1 cellular context compared by ENCODE assay signal in the genomic region with DNA sequence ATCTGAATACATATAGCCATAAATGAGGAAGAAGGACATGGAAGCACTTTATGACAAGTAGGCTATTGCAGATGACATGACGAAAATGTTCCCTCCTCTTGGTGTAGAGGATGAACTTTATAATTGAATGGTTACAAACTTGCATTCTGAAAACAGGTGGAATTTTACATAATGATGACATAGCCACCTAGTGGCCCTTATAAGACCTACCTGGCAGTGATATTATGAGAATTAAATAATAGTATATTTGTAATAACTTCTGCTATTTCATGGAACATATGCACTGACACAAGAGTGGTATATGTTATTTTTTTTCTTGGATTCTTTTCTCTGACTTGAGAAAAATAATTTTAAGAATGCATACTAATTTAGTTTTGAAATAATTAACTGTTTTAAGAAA.
TF ChIP-seq lines count a peak whose summit lies in the region.

No MANE protein-coding gene starts in this region.

TF ChIP-seq in GM23338, 12 proteins besides CTCF, POLR2A, EP300 and RAD21 (continued from another document):
- TF ChIP-seq ZNF462 (CRISPR knock-in tag; IDR thresholded peaks at IDR 0.05) (no peak), REST (IDR thresholded peaks at IDR 0.05; ENCODE audit: unreplicated experiment) (no peak), POLR2AphosphoS5 (IDR thresholded peaks at IDR 0.05; ENCODE audit: low read depth) (no peak), NANOG (IDR thresholded peaks at IDR 0.05; ENCODE audit: borderline replicate concordance) (no peak), JUNB (IDR thresholded peaks at IDR 0.05; ENCODE audit: unreplicated experiment) (no peak)
